ENCODE assay signal across 25 cellular contexts in genomic region chr10:80174641-80175395, GRCh38. TPM values are rescaled to one million over a fixed set of nuclear protein-coding genes. Genes with fewer than 3 reads are reported as not detected.
A peak's percentile ranks its signal among the peaks of the same experiment; 100 is the strongest.
DNase-seq lines count a peak whose midpoint lies in the region; ATAC-seq and TF ChIP-seq lines count a peak whose summit lies in the region.
"Had no signal": no experiment of that assay in that cellular context is flagged by ENCODE, and none has a peak within 500 bp of the region (broad histone marks: within the 10 kb centered on the region; RNA-seq: fewer than 3 reads in every experiment).

No MANE protein-coding gene starts in this region.

- intact Hi-C loops in CD8-positive, alpha-beta T cell (cut with DNase I, micrococcal nuclease), result no loop called here
- intact Hi-C loops in psoas muscle (cut with DNase I), result no loop called here

- no peaks in the 10 kb centered on the region for H3K27me3 Mint-ChIP-seq in activated naive CD4-positive, alpha-beta T cell treated with anti-CD3 and anti-CD28 coated beads, Interleukin-2, amount 50 U/mL, for 24 hours
- no peaks in the 10 kb centered on the region for H3K27me3 Mint-ChIP-seq in CD8-positive, alpha-beta T cell (ENCODE audit: low read depth)
- no peaks in the 10 kb centered on the region for H3K27me3 Mint-ChIP-seq in activated T-helper 17 cell treated with anti-CD3 and anti-CD28 coated beads, Interleukin-2, amount 50 U/mL, for 72 hours
- H3K27me3 Mint-ChIP-seq in stimulated activated memory B cell treated with anti-CD40 and anti-IgM and Interleukin-4, amounts not matched to agents 10 μg/mL and 1 μg/mL and 100 μg/mL, for 72 hours, result no peaks in the 10 kb centered on the region
- H3K27me3 Mint-ChIP-seq: CD8-positive, alpha-beta memory T cell had no signal

- DNase-seq in activated naive CD4-positive, alpha-beta T cell treated with anti-CD3 and anti-CD28 coated beads, Interleukin-2, amount 50 U/mL, for 16 hours, result no peak
- no peak for DNase-seq in CD8-positive, alpha-beta T cell
- DNase-seq in psoas muscle (no peak), NCI-H2107 treated with DMSO at 0.1 percent for 48 hours (lab: John Stamatoyannopoulos, UW; ENCODE audit: unreplicated experiment) (no peak)
- DNase-seq: DMS79 treated with DMSO at 0.1 percent for 48 hours, GM23248, H7, Karpas-422, NCI-H1092 treated with DMSO at 0.1 percent for 48 hours, NCI-H1436, NCI-H187, NCI-H2081 treated with DMSO at 0.1 percent for 48 hours, NCI-H2171 treated with DMSO at 0.1 percent for 48 hours, NCI-H345, NCI-H524, NCI-H748 treated with DMSO at 0.1 percent for 48 hours, SJCRH30 had no signal

- ATAC-seq in CD8-positive, alpha-beta T cell, result no peak
- ATAC-seq in activated T-helper 17 cell treated with anti-CD3 and anti-CD28 coated beads, Interleukin-2, amount 50 U/mL, for 72 hours (replicated peaks), result no peak
- no peak for ATAC-seq in psoas muscle
- ATAC-seq in HG03521 (IDR thresholded peaks at IDR 0.05; ENCODE audit: unreplicated experiment), result no peak
- ATAC-seq in stimulated activated memory B cell treated with anti-CD40 and anti-IgM and Interleukin-4, amounts not matched to agents 10 μg/mL and 1 μg/mL and 100 μg/mL, for 72 hours, result no peak
- ATAC-seq: SK-N-SH treated with all-trans-retinoic acid at 6 μM for 48 hours had no signal

- POLR2A ChIA-PET in CD8-positive, alpha-beta T cell (lab: Charles Lee), result no interaction called here

- H3K4me1 Mint-ChIP-seq in activated naive CD4-positive, alpha-beta T cell treated with anti-CD3 and anti-CD28 coated beads, Interleukin-2, amount 50 U/mL, for 24 hours, result peaks cover 46% of the 10 kb centered on the region
- H3K4me1 Mint-ChIP-seq in CD8-positive, alpha-beta T cell (ENCODE audit: low read depth), result peaks cover 55% of the 10 kb centered on the region
- peaks cover 22% of the 10 kb centered on the region for H3K4me1 Mint-ChIP-seq in activated T-helper 17 cell treated with anti-CD3 and anti-CD28 coated beads, Interleukin-2, amount 50 U/mL, for 72 hours
- peaks cover 42% of the 10 kb centered on the region for H3K4me1 Mint-ChIP-seq in stimulated activated memory B cell treated with anti-CD40 and anti-IgM and Interleukin-4, amounts not matched to agents 10 μg/mL and 1 μg/mL and 100 μg/mL, for 72 hours

- WGBS in psoas muscle, 3 donors, result 78 to 96% (median 81%) methylated on average over 15 of the region's 15 CpGs

- CTCF ChIA-PET in CD8-positive, alpha-beta T cell (lab: Charles Lee), result interaction anchor here (1.1 to 1.5 kb wide), 3 partner anchors 18 to 48 kb away, joined by 3 to 5 read pairs (median 5); no protein-coding TSS in a partner anchor

- H3K27me3 ChIP-seq in CD8-positive, alpha-beta T cell (ENCODE audit: insufficient read depth, low read length), result no peaks in the 10 kb centered on the region
- H3K27me3 ChIP-seq in psoas muscle (ENCODE audit: insufficient read depth in 3 of 3, low read length in 2 of 3), result no peaks in the 10 kb centered on the region
- H3K27me3 ChIP-seq: BLaER1 treated with 17β-estradiol and CSF1 and Interleukin-3, amounts not matched to agents 10 nM and 100 nM; SJCRH30 had no signal

- no peaks in the 10 kb centered on the region for H3K36me3 Mint-ChIP-seq in activated naive CD4-positive, alpha-beta T cell treated with anti-CD3 and anti-CD28 coated beads, Interleukin-2, amount 50 U/mL, for 24 hours
- H3K36me3 Mint-ChIP-seq in CD8-positive, alpha-beta T cell, result peaks cover 59% of the 10 kb centered on the region
- peaks cover 94% of the 10 kb centered on the region for H3K36me3 Mint-ChIP-seq in activated T-helper 17 cell treated with anti-CD3 and anti-CD28 coated beads, Interleukin-2, amount 50 U/mL, for 72 hours (ENCODE audit: low read depth)
- peaks cover 19% of the 10 kb centered on the region for H3K36me3 Mint-ChIP-seq in stimulated activated memory B cell treated with anti-CD40 and anti-IgM and Interleukin-4, amounts not matched to agents 10 μg/mL and 1 μg/mL and 100 μg/mL, for 72 hours

- H3K9me3 Mint-ChIP-seq in activated naive CD4-positive, alpha-beta T cell treated with anti-CD3 and anti-CD28 coated beads, Interleukin-2, amount 50 U/mL, for 24 hours, result no peaks in the 10 kb centered on the region
- H3K9me3 Mint-ChIP-seq in CD8-positive, alpha-beta T cell, result no peaks in the 10 kb centered on the region
- no peaks in the 10 kb centered on the region for H3K9me3 Mint-ChIP-seq in activated T-helper 17 cell treated with anti-CD3 and anti-CD28 coated beads, Interleukin-2, amount 50 U/mL, for 72 hours
- H3K9me3 Mint-ChIP-seq in stimulated activated memory B cell treated with anti-CD40 and anti-IgM and Interleukin-4, amounts not matched to agents 10 μg/mL and 1 μg/mL and 100 μg/mL, for 72 hours, result no peaks in the 10 kb centered on the region
- H3K9me3 Mint-ChIP-seq: CD8-positive, alpha-beta memory T cell had no signal

- H3K27ac ChIP-seq in CD8-positive, alpha-beta T cell (ENCODE audit: low read depth, low read length), result no peak overlapping the region
- H3K27ac ChIP-seq in psoas muscle, result peak overlapping the region; percentile 75
- H3K27ac ChIP-seq: BLaER1 treated with 17β-estradiol and CSF1 and Interleukin-3, amounts not matched to agents 10 nM and 100 nM; GM23248; SJCRH30 had no signal

- peaks cover 25% of the 10 kb centered on the region for H3K4me1 ChIP-seq in CD8-positive, alpha-beta T cell (ENCODE audit: insufficient read depth, low read length)
- peaks cover 64% of the 10 kb centered on the region for H3K4me1 ChIP-seq in psoas muscle
- H3K4me1 ChIP-seq: SJCRH30 had no signal

- peaks cover 32% of the 10 kb centered on the region for H3K36me3 ChIP-seq in CD8-positive, alpha-beta T cell (ENCODE audit: insufficient read depth, low read length)
- H3K36me3 ChIP-seq in psoas muscle (ENCODE audit: insufficient read depth in 1 of 2, low read depth in 1 of 2), result peaks cover 0 to 30% of the 10 kb centered on the region in 2 donors
- H3K36me3 ChIP-seq: SJCRH30 had no signal

- no peak overlapping the region for H3K4me3 ChIP-seq in CD8-positive, alpha-beta T cell (ENCODE audit: low read depth, low read length)
- no peak overlapping the region for H3K4me3 ChIP-seq in psoas muscle
- H3K4me3 ChIP-seq: BLaER1 treated with 17β-estradiol and CSF1 and Interleukin-3, amounts not matched to agents 10 nM and 100 nM; GM23248; SJCRH30 had no signal

- no peak overlapping the region for H3K4me3 Mint-ChIP-seq in activated naive CD4-positive, alpha-beta T cell treated with anti-CD3 and anti-CD28 coated beads, Interleukin-2, amount 50 U/mL, for 24 hours
- no peak overlapping the region for H3K4me3 Mint-ChIP-seq in CD8-positive, alpha-beta T cell
- H3K4me3 Mint-ChIP-seq in activated T-helper 17 cell treated with anti-CD3 and anti-CD28 coated beads, Interleukin-2, amount 50 U/mL, for 72 hours, result no peak overlapping the region
- no peak overlapping the region for H3K4me3 Mint-ChIP-seq in stimulated activated memory B cell treated with anti-CD40 and anti-IgM and Interleukin-4, amounts not matched to agents 10 μg/mL and 1 μg/mL and 100 μg/mL, for 72 hours
- H3K4me3 Mint-ChIP-seq: CD8-positive, alpha-beta memory T cell had no signal

- H3K9me3 ChIP-seq in CD8-positive, alpha-beta T cell (ENCODE audit: low read length), result no peaks in the 10 kb centered on the region
- H3K9me3 ChIP-seq in psoas muscle, result no peaks in the 10 kb centered on the region
- H3K9me3 ChIP-seq: BLaER1 treated with 17β-estradiol and CSF1 and Interleukin-3, amounts not matched to agents 10 nM and 100 nM; SJCRH30 had no signal

- TF ChIP-seq CTCF in CD8-positive, alpha-beta T cell (IDR thresholded peaks at IDR 0.05), result no peak
- no peak for TF ChIP-seq CTCF in psoas muscle (IDR thresholded peaks at IDR 0.05)

- peak overlapping the region; percentile 87 for H3K27ac Mint-ChIP-seq in activated naive CD4-positive, alpha-beta T cell treated with anti-CD3 and anti-CD28 coated beads, Interleukin-2, amount 50 U/mL, for 24 hours
- peak overlapping the region; percentile 18 for H3K27ac Mint-ChIP-seq in CD8-positive, alpha-beta T cell
- peak overlapping the region; percentile 38 for H3K27ac Mint-ChIP-seq in activated T-helper 17 cell treated with anti-CD3 and anti-CD28 coated beads, Interleukin-2, amount 50 U/mL, for 72 hours
- H3K27ac Mint-ChIP-seq in stimulated activated memory B cell treated with anti-CD40 and anti-IgM and Interleukin-4, amounts not matched to agents 10 μg/mL and 1 μg/mL and 100 μg/mL, for 72 hours, result no peak overlapping the region

RNA-seq across cellular contexts. Expression of gene ANXA11, which starts 30.5 kb away (rescaled TPM):
- total RNA-seq in CD8-positive, alpha-beta T cell, result 100 to 1,000 TPM; 136 to 141 TPM
- total RNA-seq in activated T-helper 17 cell treated with anti-CD3 and anti-CD28 coated beads, Interleukin-2, amount 50 U/mL, for 72 hours, result 100 to 1,000 TPM; 184 to 275 TPM
- 100 to 1,000 TPM; 120 to 389 (median 273) TPM for total RNA-seq in psoas muscle
- polyA plus RNA-seq in psoas muscle, result 100 to 1,000 TPM; 112 to 164 (median 132) TPM

RNA-seq across cellular contexts. Expression of gene PLAC9, which starts 42.3 kb away (rescaled TPM):
- not detected for total RNA-seq in CD8-positive, alpha-beta T cell
- total RNA-seq in activated T-helper 17 cell treated with anti-CD3 and anti-CD28 coated beads, Interleukin-2, amount 50 U/mL, for 72 hours, result not detected
- total RNA-seq in psoas muscle, result 10 to 100 TPM in 1 of 4 donors, 1 to 10 TPM in 3; 5.4 to 14.6 (median 8.8) TPM
- 1 to 10 TPM; 8.5 to 9.5 (median 9.4) TPM for polyA plus RNA-seq in psoas muscle
- total RNA-seq: CD8-positive, alpha-beta memory T cell; HT-29 had no signal
- polyA plus RNA-seq: CD8-positive, alpha-beta memory T cell had no signal

Comparison
In these comparisons a context has a peak if more than half of its experiments do, and no peak if none do; other contexts are left out.
1. RNA of gene PLAC9, which starts 42.3 kb away (total RNA-seq): 5.4 to 14.6 TPM in psoas muscle; not detected in activated T-helper 17 cell treated with anti-CD3 and anti-CD28 coated beads, Interleukin-2, amount 50 U/mL, for 72 hours and not detected in CD8-positive, alpha-beta T cell; every median in the first group is over 4 times any median in the second.